16 cellular contexts compared by ENCODE assay signal in genomic region chr6:42123379-42124103, GRCh38. TPM values are rescaled to one million over a fixed set of nuclear protein-coding genes. Genes with fewer than 3 reads are reported as not detected.
A peak's percentile ranks its signal among the peaks of the same experiment; 100 is the strongest.
DNase-seq lines count a peak whose midpoint lies in the region; ATAC-seq and TF ChIP-seq lines count a peak whose summit lies in the region.
"Had no signal": no experiment of that assay in that cellular context is flagged by ENCODE, and none has a peak within 500 bp of the region (broad histone marks: within the 10 kb centered on the region; RNA-seq: fewer than 3 reads in every experiment).

No MANE protein-coding gene starts in this region.

- TF ChIP-seq CTCF in RWPE2 (IDR thresholded peaks at IDR 0.05; ENCODE audit: poor library complexity, severe bottlenecking) (no peak), thyroid gland (IDR thresholded peaks at IDR 0.05) (no peak)

- ATAC-seq in RWPE2 (ENCODE audit: low read depth) = no peak
- no peak for ATAC-seq in GM19467 (IDR thresholded peaks at IDR 0.05; ENCODE audit: unreplicated experiment)

- WGBS in thyroid gland, 2 donors = 35 to 43% methylated on average over 6 to 7 of the region's 11 CpGs

- H3K4me3 ChIP-seq in RWPE2 (ENCODE audit: severe bottlenecking) (no peak overlapping the region), mucosa of rectum (ENCODE audit: low read length in 2 of 2) (no peak overlapping the region), thyroid gland (replicated peaks in 1 of 3) (no peak overlapping the region)
- H3K4me3 ChIP-seq: BLaER1, GM12878, MG63, mucosa of descending colon had no signal

- TF ChIP-seq POLR2A in thyroid gland (IDR thresholded peaks at IDR 0.05) = no peak

- H3K4me1 ChIP-seq in RWPE2 (ENCODE audit: insufficient read depth, poor library complexity, severe bottlenecking) (peaks cover 34% of the 10 kb centered on the region), mucosa of rectum (ENCODE audit: control insufficient read depth in 2 of 2, insufficient read depth in 2 of 2, low read length in 2 of 2) (peaks cover 22 to 50% of the 10 kb centered on the region in 2 donors), thyroid gland (peaks cover 39 to 59% of the 10 kb centered on the region in 2 donors)

- H3K27ac ChIP-seq in RWPE2 (ENCODE audit: poor library complexity, severe bottlenecking) = peak overlapping the region; percentile 52
- H3K27ac ChIP-seq in epithelial cell of prostate = peak overlapping the region; percentile 89
- peak overlapping the region; percentile 84 to 90 for H3K27ac ChIP-seq in mucosa of rectum (ENCODE audit: low read depth in 2 of 2, low read length in 2 of 2)
- peak overlapping the region; percentile 77 to 84 (median 78) for H3K27ac ChIP-seq in thyroid gland
- H3K27ac ChIP-seq: BLaER1 had no signal

- no peaks in the 10 kb centered on the region for H3K27me3 ChIP-seq in RWPE2 (ENCODE audit: insufficient read depth, poor library complexity, severe bottlenecking)
- no peaks in the 10 kb centered on the region for H3K27me3 ChIP-seq in mucosa of rectum (ENCODE audit: control insufficient read depth in 2 of 2, insufficient read depth in 2 of 2, low read length in 2 of 2)
- no peaks in the 10 kb centered on the region for H3K27me3 ChIP-seq in thyroid gland
- H3K27me3 ChIP-seq: BLaER1, MG63 had no signal

- peak overlapping the region in 1 of 2 donors; percentile 43 for H3K9ac ChIP-seq in mucosa of rectum (ENCODE audit: low read depth in 1 of 2, low read length in 2 of 2)
- H3K9ac ChIP-seq: BLaER1 had no signal

- no peak for DNase-seq in RWPE2 (ENCODE audit: low spot score)
- DNase-seq in epithelial cell of prostate (ENCODE audit: low read depth, low spot score) = no peak
- peak; percentile 32 to 44 for DNase-seq in thyroid gland
- no peak for DNase-seq in NCI-H1694 (lab: John Stamatoyannopoulos, UW)
- no peak for DNase-seq in NCI-H524 (lab: John Stamatoyannopoulos, UW)
- DNase-seq: activated CD4-positive, alpha-beta T cell treated with anti-CD3 and anti-CD28 coated beads, Interleukin-2, amount 10 ng/mL, durations not matched to agents 24 days and 14 days; activated naive CD4-positive, alpha-beta T cell; aorta; NCI-H146; occipital lobe had no signal

- intact Hi-C loops in thyroid gland (cut with DNase I) = no loop called here

- no peaks in the 10 kb centered on the region for H3K9me3 ChIP-seq in RWPE2 (ENCODE audit: severe bottlenecking)
- no peaks in the 10 kb centered on the region for H3K9me3 ChIP-seq in mucosa of rectum (ENCODE audit: control insufficient read depth in 2 of 2, low read length in 2 of 2)
- no peaks in the 10 kb centered on the region for H3K9me3 ChIP-seq in thyroid gland
- H3K9me3 ChIP-seq: BLaER1, MG63, mucosa of descending colon had no signal

- H3K36me3 ChIP-seq in RWPE2 (ENCODE audit: low read depth) (peaks cover 56% of the 10 kb centered on the region), mucosa of rectum (ENCODE audit: control insufficient read depth in 2 of 2, insufficient read depth in 2 of 2, low read length in 2 of 2) (peaks cover 16% of the 10 kb centered on the region in 2 donors), thyroid gland (peaks cover 5 to 10% of the 10 kb centered on the region in 2 donors)
- H3K36me3 ChIP-seq: BLaER1, MG63 had no signal

RNA-seq across cellular contexts. Expression of gene C6orf132, which starts 18.9 kb away (rescaled TPM):
- total RNA-seq in thyroid gland = 10 to 100 TPM; 14.8 to 34.3 (median 30.6) TPM
- total RNA-seq: occipital lobe had no signal

RNA-seq across cellular contexts. Expression of gene GUCA1A, which starts 49.6 kb away (rescaled TPM):
- total RNA-seq in thyroid gland = not detected
- total RNA-seq: activated CD4-positive, alpha-beta T cell treated with anti-CD3 and anti-CD28 coated beads, Interleukin-2, amount 10 ng/mL, durations not matched to agents 24 days and 14 days; aorta; GM12878; mucosa of descending colon had no signal

Comparison
In these comparisons a context has a peak if more than half of its experiments do, and no peak if none do; other contexts are left out.
1. DNase-seq: peak in thyroid gland (2 of 2); none in RWPE2 (single experiment), epithelial cell of prostate (single experiment), NCI-H1694 (single experiment) and NCI-H524 (0 of 2).
2. Peak in every context shown above with its lines, with median percentiles within 50 percentile points of each other: H3K27ac ChIP-seq.